ENCODE assay signal across 29 cellular contexts in the genomic region with DNA sequence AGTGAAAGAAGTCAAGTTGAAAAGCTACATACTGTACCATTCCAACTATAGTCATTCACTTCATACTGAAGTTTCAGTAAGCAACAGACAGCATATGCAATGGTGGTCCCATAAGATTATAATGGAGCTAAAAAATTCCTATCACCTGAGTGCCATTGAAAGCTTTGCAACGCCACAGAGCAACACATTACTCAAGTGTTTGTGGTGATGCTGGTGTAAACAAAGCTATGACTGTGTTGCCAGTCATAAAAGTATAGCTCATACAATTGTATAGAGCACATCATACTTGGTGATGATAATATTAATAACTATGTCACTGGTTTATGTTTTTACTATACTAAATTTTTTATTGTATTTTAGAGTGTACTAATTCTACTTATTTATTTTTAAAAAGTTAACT.
"Had no signal": no experiment of that assay in that cellular context is flagged by ENCODE, and none has a peak within 500 bp of the region (broad histone marks: within the 10 kb centered on the region; RNA-seq: fewer than 3 reads in every experiment).

No MANE protein-coding gene starts in this region.

- H3K4me3 ChIP-seq: cardiac muscle cell, MG63, PC-9 had no signal

- H3K27ac ChIP-seq: brain microvascular endothelial cell, cardiac muscle cell, PC-9 had no signal

- DNase-seq: activated CD4-positive, alpha-beta T cell treated with anti-CD3 and anti-CD28 coated beads, Interleukin-2, amount 10 ng/mL, durations not matched to agents 24 days and 14 days; activated CD4-positive, alpha-beta T cell treated with anti-CD3 and anti-CD28 coated beads, Interleukin-2, amount 50 U/mL, for 4 hours; activated CD8-positive, alpha-beta T cell treated with anti-CD3 and anti-CD28 coated beads for 36 hours; activated effector memory CD4-positive, alpha-beta T cell treated with anti-CD3 and anti-CD28 coated beads, Interleukin-2, amount 50 U/mL, for 16 hours; activated naive CD4-positive, alpha-beta T cell; activated naive CD4-positive, alpha-beta T cell treated with anti-CD3 and anti-CD28 coated beads, Interleukin-2, amount 50 U/mL, for 16 hours; activated naive CD8-positive, alpha-beta T cell treated with anti-CD3 and anti-CD28 coated beads for 36 hours; activated T-cell treated with anti-CD3 and anti-CD28 coated beads, Interleukin-2, amount 50 U/mL, for 1 hour; activated T-cell treated with anti-CD3 and anti-CD28 coated beads, Interleukin-2, amount 50 U/mL, for 72 hours; amniotic stem cell; aorta; brain microvascular endothelial cell; MG63; NCI-H1048; NCI-H1105 treated with DMSO at 0.1 percent for 48 hours; NCI-H1436 treated with DMSO at 0.1 percent for 48 hours; NCI-H1694 treated with DMSO at 0.1 percent for 48 hours; NCI-H2029; NCI-H510A; NCI-H526; NCI-H748 treated with DMSO at 0.1 percent for 48 hours; NK-92 treated with Interleukin-12 subunit alpha and Interleukin-12 subunit beta, amount 100 ng/mL, for 24 hours; PC-9; Right ventricle myocardium superior; T1000 had no signal

- H3K4me1 Mint-ChIP-seq: activated CD4-positive, alpha-beta T cell treated with anti-CD3 and anti-CD28 coated beads, Interleukin-2, amount 10 ng/mL, durations not matched to agents 24 days and 14 days; activated naive CD8-positive, alpha-beta T cell treated with anti-CD3 and anti-CD28 coated beads for 36 hours; activated T-helper 17 cell treated with anti-CD3 and anti-CD28 coated beads, Interleukin-2, amount 50 U/mL, for 72 hours; central memory CD8-positive, alpha-beta T cell had no signal

- H3K36me3 Mint-ChIP-seq: activated naive CD8-positive, alpha-beta T cell treated with anti-CD3 and anti-CD28 coated beads for 36 hours had no signal

- ATAC-seq: activated CD8-positive, alpha-beta T cell treated with anti-CD3 and anti-CD28 coated beads for 36 hours; activated T-cell treated with anti-CD3 and anti-CD28 coated beads, Interleukin-2, amount 50 U/mL, for 72 hours; activated T-helper 17 cell treated with anti-CD3 and anti-CD28 coated beads, Interleukin-2, amount 50 U/mL, for 72 hours had no signal

- H3K4me3 Mint-ChIP-seq: activated CD4-positive, alpha-beta T cell treated with anti-CD3 and anti-CD28 coated beads, Interleukin-2, amount 10 ng/mL, durations not matched to agents 24 days and 14 days; activated CD8-positive, alpha-beta T cell treated with anti-CD3 and anti-CD28 coated beads for 36 hours; activated naive CD8-positive, alpha-beta T cell treated with anti-CD3 and anti-CD28 coated beads for 36 hours; activated T-cell treated with anti-CD3 and anti-CD28 coated beads, Interleukin-2, amount 50 U/mL, for 72 hours; activated T-helper 17 cell treated with anti-CD3 and anti-CD28 coated beads, Interleukin-2, amount 50 U/mL, for 72 hours; central memory CD8-positive, alpha-beta T cell had no signal

- H3K27ac Mint-ChIP-seq: activated CD4-positive, alpha-beta T cell treated with anti-CD3 and anti-CD28 coated beads, Interleukin-2, amount 10 ng/mL, durations not matched to agents 24 days and 14 days; activated CD8-positive, alpha-beta T cell treated with anti-CD3 and anti-CD28 coated beads for 36 hours; activated naive CD8-positive, alpha-beta T cell treated with anti-CD3 and anti-CD28 coated beads for 36 hours; activated T-cell treated with anti-CD3 and anti-CD28 coated beads, Interleukin-2, amount 50 U/mL, for 72 hours; activated T-helper 17 cell treated with anti-CD3 and anti-CD28 coated beads, Interleukin-2, amount 50 U/mL, for 72 hours had no signal

- FAIRE-seq: RCC 7860 had no signal

- H3K27me3 ChIP-seq: brain microvascular endothelial cell, cardiac muscle cell, MG63 had no signal

- H3K27me3 Mint-ChIP-seq: activated CD4-positive, alpha-beta T cell treated with anti-CD3 and anti-CD28 coated beads, Interleukin-2, amount 10 ng/mL, durations not matched to agents 24 days and 14 days; activated naive CD8-positive, alpha-beta T cell treated with anti-CD3 and anti-CD28 coated beads for 36 hours; activated T-helper 17 cell treated with anti-CD3 and anti-CD28 coated beads, Interleukin-2, amount 50 U/mL, for 72 hours; central memory CD8-positive, alpha-beta T cell had no signal

- H3K9me3 Mint-ChIP-seq: activated CD4-positive, alpha-beta T cell treated with anti-CD3 and anti-CD28 coated beads, Interleukin-2, amount 10 ng/mL, durations not matched to agents 24 days and 14 days; activated naive CD8-positive, alpha-beta T cell treated with anti-CD3 and anti-CD28 coated beads for 36 hours; activated T-helper 17 cell treated with anti-CD3 and anti-CD28 coated beads, Interleukin-2, amount 50 U/mL, for 72 hours; central memory CD8-positive, alpha-beta T cell had no signal

- H3K36me3 ChIP-seq: brain microvascular endothelial cell, cardiac muscle cell, MG63 had no signal
